Comparison of ENCODE assay signal across 12 cellular contexts in the genomic region with DNA sequence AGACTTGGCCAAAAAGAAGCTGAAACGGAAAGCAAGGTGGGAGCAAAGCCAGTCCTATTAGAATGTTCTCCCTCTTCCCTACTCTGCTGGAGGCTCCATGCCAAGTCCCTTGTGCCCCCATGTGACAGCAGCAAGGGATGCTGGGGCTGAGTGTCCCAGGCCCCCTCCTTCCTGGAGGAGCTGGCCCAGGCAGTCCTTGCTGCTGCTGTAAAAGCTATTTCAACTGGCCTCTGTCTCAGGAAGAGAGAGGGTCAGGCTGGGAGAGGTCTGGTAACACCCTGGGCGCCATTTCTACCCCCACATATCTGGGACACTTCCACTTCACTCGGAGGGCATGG. TPM values are rescaled to one million over a fixed set of nuclear protein-coding genes. Genes with fewer than 3 reads are reported as not detected.
A peak's percentile ranks its signal among the peaks of the same experiment; 100 is the strongest.
DNase-seq lines count a peak whose midpoint lies in the region; ATAC-seq and TF ChIP-seq lines count a peak whose summit lies in the region.
"Had no signal": no experiment of that assay in that cellular context is flagged by ENCODE, and none has a peak within 500 bp of the region (broad histone marks: within the 10 kb centered on the region; RNA-seq: fewer than 3 reads in every experiment).

No MANE protein-coding gene starts in this region.

- no peak overlapping the region for H3K9ac ChIP-seq in neural progenitor cell

- TF ChIP-seq POLR2A in prostate gland (IDR thresholded peaks at IDR 0.05): no peak

- H3K4me2 ChIP-seq in hepatocyte (no peak overlapping the region), neural progenitor cell (no peak overlapping the region)

- DNase-seq in CD8-positive, alpha-beta T cell: no peak
- DNase-seq in hepatocyte (ENCODE audit: low spot score): no peak
- no peak for DNase-seq in prostate gland (ENCODE audit: low spot score)
- no peak for DNase-seq in NCI-H187 treated with DMSO at 0.1 percent for 48 hours (lab: John Stamatoyannopoulos, UW)
- DNase-seq in neural progenitor cell (ENCODE audit: low spot score): no peak
- DNase-seq: activated naive CD8-positive, alpha-beta T cell treated with anti-CD3 and anti-CD28 coated beads, Interleukin-2, amount 10 ng/mL, durations not matched to agents 7 days and 5 days; naive thymus-derived CD8-positive, alpha-beta T cell; stimulated activated naive B cell treated with anti-CD40 and anti-IgM and Interleukin-4, amounts not matched to agents 10 μg/mL and 1 μg/mL and 100 μg/mL, for 72 hours had no signal

- no peaks in the 10 kb centered on the region for H3K36me3 ChIP-seq in CD8-positive, alpha-beta T cell (ENCODE audit: insufficient read depth, low read length)
- no peaks in the 10 kb centered on the region for H3K36me3 ChIP-seq in hepatocyte (replicated peaks; ENCODE audit: insufficient read depth, low read depth)
- H3K36me3 ChIP-seq in prostate gland: no peaks in the 10 kb centered on the region
- no peaks in the 10 kb centered on the region for H3K36me3 ChIP-seq in neural progenitor cell

- H3K4me3 Mint-ChIP-seq in CD8-positive, alpha-beta T cell: peak overlapping the region; percentile 18
- no peak overlapping the region for H3K4me3 Mint-ChIP-seq in neural progenitor cell

- ATAC-seq in CD8-positive, alpha-beta T cell: no peak
- ATAC-seq in GM21381 (IDR thresholded peaks at IDR 0.05; ENCODE audit: unreplicated experiment) (no peak), HG02884 (IDR thresholded peaks at IDR 0.05; ENCODE audit: unreplicated experiment) (no peak)
- ATAC-seq: naive thymus-derived CD8-positive, alpha-beta T cell; stimulated activated naive B cell treated with anti-CD40 and anti-IgM and Interleukin-4, amounts not matched to agents 10 μg/mL and 1 μg/mL and 100 μg/mL, for 72 hours had no signal

- no peaks in the 10 kb centered on the region for H3K9me3 ChIP-seq in CD8-positive, alpha-beta T cell (ENCODE audit: low read length)
- H3K9me3 ChIP-seq in hepatocyte (ENCODE audit: low read depth): no peaks in the 10 kb centered on the region
- H3K9me3 ChIP-seq in prostate gland: no peaks in the 10 kb centered on the region
- no peaks in the 10 kb centered on the region for H3K9me3 ChIP-seq in neural progenitor cell (ENCODE audit: low read depth)

- POLR2A ChIA-PET in CD8-positive, alpha-beta T cell (lab: Charles Lee): no interaction called here

- H3K4me1 Mint-ChIP-seq in CD8-positive, alpha-beta T cell (ENCODE audit: low read depth): peaks cover 6% of the 10 kb centered on the region
- peaks cover 37% of the 10 kb centered on the region for H3K4me1 Mint-ChIP-seq in neural progenitor cell

- H3K27me3 Mint-ChIP-seq in CD8-positive, alpha-beta T cell (ENCODE audit: low read depth): peaks cover 10% of the 10 kb centered on the region
- peaks cover 28% of the 10 kb centered on the region for H3K27me3 Mint-ChIP-seq in neural progenitor cell (ENCODE audit: insufficient read depth, low read depth)

- no peaks in the 10 kb centered on the region for H3K9me2 ChIP-seq in hepatocyte (replicated peaks; ENCODE audit: insufficient read depth)

- H4K20me1 ChIP-seq in hepatocyte (ENCODE audit: insufficient read depth, poor library complexity, severe bottlenecking): no peaks in the 10 kb centered on the region
- H4K20me1 ChIP-seq in neural progenitor cell (ENCODE audit: low read depth): no peaks in the 10 kb centered on the region

- peaks cover 10% of the 10 kb centered on the region for H3K4me1 ChIP-seq in CD8-positive, alpha-beta T cell (ENCODE audit: insufficient read depth, low read length)
- peaks cover 47% of the 10 kb centered on the region for H3K4me1 ChIP-seq in hepatocyte (ENCODE audit: insufficient read depth)
- H3K4me1 ChIP-seq in prostate gland (replicated peaks): peaks cover 5% of the 10 kb centered on the region
- H3K4me1 ChIP-seq in neural progenitor cell: peaks cover 17% of the 10 kb centered on the region

- H3F3A ChIP-seq in neural progenitor cell (ENCODE audit: low read depth): peaks cover 4% of the 10 kb centered on the region

- intact Hi-C loops in CD8-positive, alpha-beta T cell (cut with DNase I, micrococcal nuclease): no loop called here
- intact Hi-C loops in prostate gland (cut with DNase I): loop anchor here (10.0 kb wide), 1 partner anchor 226 kb away; no protein-coding TSS in a partner anchor

- H3K79me2 ChIP-seq in hepatocyte (no peaks in the 10 kb centered on the region), neural progenitor cell (ENCODE audit: low read depth) (no peaks in the 10 kb centered on the region)

- no peaks in the 10 kb centered on the region for H3K9me3 Mint-ChIP-seq in CD8-positive, alpha-beta T cell
- H3K9me3 Mint-ChIP-seq in neural progenitor cell: no peaks in the 10 kb centered on the region
- H3K9me3 Mint-ChIP-seq: activated naive CD8-positive, alpha-beta T cell treated with anti-CD3 and anti-CD28 coated beads, Interleukin-2, amount 10 ng/mL, durations not matched to agents 7 days and 5 days; naive thymus-derived CD8-positive, alpha-beta T cell; stimulated activated naive B cell treated with anti-CD40 and anti-IgM and Interleukin-4, amounts not matched to agents 10 μg/mL and 1 μg/mL and 100 μg/mL, for 72 hours; T-helper 1 cell treated with Interleukin-12 subunit alpha and Interleukin-12 subunit beta and Interleukin-4 antibody, amounts not matched to agents 30 μg/mL and 1 μg/mL, for 36 hours had no signal

- CTCF ChIA-PET in CD8-positive, alpha-beta T cell (lab: Charles Lee): interaction anchor here (0.6 to 3.2 kb wide), 8 partner anchors 13 to 951 kb away, joined by 3 to 13 read pairs (median 3); partner anchors contain the start of gene DNPH1

- no peak overlapping the region for H3K4me3 ChIP-seq in CD8-positive, alpha-beta T cell (ENCODE audit: low read depth, low read length)
- H3K4me3 ChIP-seq in hepatocyte (no peak overlapping the region), prostate gland (no peak overlapping the region), neural progenitor cell (no peak overlapping the region)

- H2AFZ ChIP-seq in hepatocyte: no peak overlapping the region
- H2AFZ ChIP-seq in neural progenitor cell (replicated peaks): no peak overlapping the region

- TF ChIP-seq CTCF in CD8-positive, alpha-beta T cell (IDR thresholded peaks at IDR 0.05): no peak
- no peak for TF ChIP-seq CTCF in hepatocyte (IDR thresholded peaks at IDR 0.05; ENCODE audit: poor library complexity)
- no peak for TF ChIP-seq CTCF in prostate gland (IDR thresholded peaks at IDR 0.05)
- no peak for TF ChIP-seq CTCF in neural progenitor cell (IDR thresholded peaks at IDR 0.05)

- 67% methylated on average over 3 of the region's 3 CpGs for WGBS in hepatocyte (ENCODE audit: low lambda C conversion rate, missing lambda C conversion rate)
- 38% methylated on average over 3 of the region's 3 CpGs for WGBS in prostate gland

- H3K27ac Mint-ChIP-seq in CD8-positive, alpha-beta T cell: no peak overlapping the region
- no peak overlapping the region for H3K27ac Mint-ChIP-seq in neural progenitor cell
- H3K27ac Mint-ChIP-seq: stimulated activated naive B cell treated with anti-CD40 and anti-IgM and Interleukin-4, amounts not matched to agents 10 μg/mL and 1 μg/mL and 100 μg/mL, for 72 hours; T-helper 1 cell treated with Interleukin-12 subunit alpha and Interleukin-12 subunit beta and Interleukin-4 antibody, amounts not matched to agents 30 μg/mL and 1 μg/mL, for 36 hours had no signal

- H3K27me3 ChIP-seq in CD8-positive, alpha-beta T cell (ENCODE audit: insufficient read depth, low read length): no peaks in the 10 kb centered on the region
- H3K27me3 ChIP-seq in hepatocyte: no peaks in the 10 kb centered on the region
- H3K27me3 ChIP-seq in prostate gland (replicated peaks; ENCODE audit: insufficient read depth): no peaks in the 10 kb centered on the region
- peaks cover 39% of the 10 kb centered on the region for H3K27me3 ChIP-seq in neural progenitor cell

- no peaks in the 10 kb centered on the region for H3K36me3 Mint-ChIP-seq in CD8-positive, alpha-beta T cell
- H3K36me3 Mint-ChIP-seq in neural progenitor cell: peaks cover 2% of the 10 kb centered on the region
- H3K36me3 Mint-ChIP-seq: activated naive CD8-positive, alpha-beta T cell treated with anti-CD3 and anti-CD28 coated beads, Interleukin-2, amount 10 ng/mL, durations not matched to agents 7 days and 5 days; naive thymus-derived CD8-positive, alpha-beta T cell; stimulated activated naive B cell treated with anti-CD40 and anti-IgM and Interleukin-4, amounts not matched to agents 10 μg/mL and 1 μg/mL and 100 μg/mL, for 72 hours had no signal

- H3K27ac ChIP-seq in CD8-positive, alpha-beta T cell (ENCODE audit: low read depth, low read length): no peak overlapping the region
- peak overlapping the region; percentile 74 for H3K27ac ChIP-seq in angular gyrus (ENCODE audit: low read depth, low read length)
- peak overlapping the region; percentile 92 for H3K27ac ChIP-seq in hepatocyte
- peak overlapping the region; percentile 46 to 64 for H3K27ac ChIP-seq in prostate gland
- no peak overlapping the region for H3K27ac ChIP-seq in neural progenitor cell

RNA-seq across cellular contexts. Expression of gene TTBK1, which starts 25.0 kb away (rescaled TPM):
- under 1 TPM in 1 of 2 experiments, not detected in 1; 0.08 TPM for total RNA-seq in CD8-positive, alpha-beta T cell
- total RNA-seq in hepatocyte: 0.36 and 1.1 TPM in 2 replicates
- 0.34 and 0.52 TPM in 2 replicates for polyA plus RNA-seq in hepatocyte
- total RNA-seq in prostate gland: under 1 TPM; 0.18 to 0.62 TPM
- 1.7 and 3.2 TPM in 2 replicates for total RNA-seq in neural progenitor cell (ENCODE audit: low replicate concordance)
- total RNA-seq: activated naive CD8-positive, alpha-beta T cell treated with anti-CD3 and anti-CD28 coated beads, Interleukin-2, amount 10 ng/mL, durations not matched to agents 7 days and 5 days; naive thymus-derived CD8-positive, alpha-beta T cell had no signal
- polyA plus RNA-seq: naive thymus-derived CD8-positive, alpha-beta T cell had no signal

RNA-seq across cellular contexts. Expression of gene SLC22A7, which starts 29.7 kb away (rescaled TPM):
- not detected for total RNA-seq in CD8-positive, alpha-beta T cell
- total RNA-seq in hepatocyte: 24.3 and 31.5 TPM in 2 replicates
- 18.5 and 40.1 TPM in 2 replicates for polyA plus RNA-seq in hepatocyte
- not detected for total RNA-seq in prostate gland
- total RNA-seq in neural progenitor cell (ENCODE audit: low replicate concordance): not detected in 2 replicates
- total RNA-seq: activated naive CD8-positive, alpha-beta T cell treated with anti-CD3 and anti-CD28 coated beads, Interleukin-2, amount 10 ng/mL, durations not matched to agents 7 days and 5 days; naive thymus-derived CD8-positive, alpha-beta T cell had no signal
- polyA plus RNA-seq: naive thymus-derived CD8-positive, alpha-beta T cell had no signal

RNA-seq across cellular contexts. Expression of gene DNPH1, which starts 39.0 kb away (rescaled TPM):
- total RNA-seq in CD8-positive, alpha-beta T cell: 10 to 100 TPM; 19.6 to 26.8 TPM
- 105 and 124 TPM in 2 replicates for total RNA-seq in hepatocyte
- polyA plus RNA-seq in hepatocyte: 136 and 153 TPM in 2 replicates
- total RNA-seq in prostate gland: 100 to 1,000 TPM in 1 of 2 donors, 10 to 100 TPM in 1; 40.3 to 138 TPM
- 25.2 and 113 TPM in 2 replicates for total RNA-seq in neural progenitor cell (ENCODE audit: low replicate concordance)

RNA-seq across cellular contexts. Expression of gene CRIP3, which starts 40.3 kb away (rescaled TPM):
- total RNA-seq in CD8-positive, alpha-beta T cell: under 1 TPM; 0.64 to 0.84 TPM
- total RNA-seq in hepatocyte (0.80 and 1.6 TPM in 2 replicates), prostate gland (1 to 10 TPM in 1 of 2 donors, under 1 TPM in 1; 0.55 to 7.3 TPM), neural progenitor cell (ENCODE audit: low replicate concordance) (21.3 and 35.4 TPM in 2 replicates)
- polyA plus RNA-seq in hepatocyte: 1.0 and 1.5 TPM in 2 replicates
- polyA plus RNA-seq: naive thymus-derived CD8-positive, alpha-beta T cell had no signal

Comparison
In these comparisons a context has a peak if more than half of its experiments do, and no peak if none do; other contexts are left out.
1. H3K27ac ChIP-seq: peak in angular gyrus (single experiment), hepatocyte (single experiment) and prostate gland (2 of 2); none in CD8-positive, alpha-beta T cell (single experiment) and neural progenitor cell (single experiment).
2. RNA of gene SLC22A7, which starts 29.7 kb away (total RNA-seq): 24.3 to 31.5 TPM in hepatocyte; not detected in CD8-positive, alpha-beta T cell, not detected in prostate gland and not detected in neural progenitor cell; every median in the first group is over 10 times any median in the second.